In the genomic region with DNA sequence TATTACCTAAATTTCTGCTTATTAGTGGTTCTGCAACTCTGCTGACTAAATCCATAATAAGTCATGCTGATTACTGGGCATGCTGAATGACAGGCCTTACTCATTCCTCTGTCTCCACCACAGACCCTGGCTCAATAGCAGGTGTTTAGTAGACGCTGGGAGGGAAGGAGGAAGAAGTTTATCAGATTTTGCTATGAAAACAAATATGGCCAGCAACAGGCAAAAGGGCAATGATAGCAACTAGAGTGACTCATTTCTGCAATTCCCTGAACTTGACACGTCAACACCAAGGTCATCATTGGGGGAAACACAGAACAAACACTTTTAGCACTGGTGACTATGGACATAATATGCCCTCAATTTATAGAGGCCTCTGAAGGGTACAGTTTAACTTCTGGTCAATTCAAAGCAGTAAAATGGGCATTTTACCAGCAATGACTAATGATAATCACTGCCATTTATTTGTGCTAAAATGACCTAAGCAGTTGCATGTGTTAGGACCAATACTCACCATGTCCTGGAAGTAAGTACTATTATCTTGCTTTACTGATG, we compare ENCODE assay signal across 8 cellular contexts. TPM values are rescaled to one million over a fixed set of nuclear protein-coding genes. Genes with fewer than 3 reads are reported as not detected.
DNase-seq lines count a peak whose midpoint lies in the region; ATAC-seq and TF ChIP-seq lines count a peak whose summit lies in the region.

No MANE protein-coding gene starts in this region.

- TF ChIP-seq EP300 in gastroesophageal sphincter (IDR thresholded peaks at IDR 0.05): no peak

- H3K4me3 ChIP-seq in GM12864 (ENCODE audit: low read depth, low read length): no peak overlapping the region
- H3K4me3 ChIP-seq in fibroblast of pulmonary artery (replicated peaks; ENCODE audit: low read depth, low read length): no peak overlapping the region
- H3K4me3 ChIP-seq in gastroesophageal sphincter: no peak overlapping the region

- TF ChIP-seq CTCF in GM12864 (IDR thresholded peaks at IDR 0.05; ENCODE audit: low read depth, low read length, missing control alignments) (no peak), fibroblast of pulmonary artery (IDR thresholded peaks at IDR 0.05; ENCODE audit: low read length, missing control alignments) (no peak), gastroesophageal sphincter (IDR thresholded peaks at IDR 0.05) (no peak)

- no peaks in the 10 kb centered on the region for H3K4me1 ChIP-seq in gastroesophageal sphincter

- 65 to 69% methylated on average over 2 of the region's 2 CpGs for WGBS in gastroesophageal sphincter (ENCODE audit: low coverage in 1 of 2), 2 donors

- peaks cover 0 to 3% (median 0%) of the 10 kb centered on the region in 3 donors for H3K9me3 ChIP-seq in gastroesophageal sphincter

- H3K27ac ChIP-seq in gastroesophageal sphincter: no peak overlapping the region

- TF ChIP-seq POLR2A in gastroesophageal sphincter (IDR thresholded peaks at IDR 0.05): no peak

- H3K36me3 ChIP-seq in gastroesophageal sphincter: no peaks in the 10 kb centered on the region

- ATAC-seq in GM21423 (IDR thresholded peaks at IDR 0.05; ENCODE audit: unreplicated experiment) (peak; percentile 56), gastroesophageal sphincter (no peak)

- peak; percentile 7 for DNase-seq in GM12864 (ENCODE audit: low read depth)
- DNase-seq in LHCN-M2 (ENCODE audit: low read depth): peak; percentile 64
- DNase-seq in fibroblast of pulmonary artery (ENCODE audit: low read depth): peak; percentile 17
- DNase-seq in NCI-H524 treated with DMSO at 0.1 percent for 48 hours (lab: John Stamatoyannopoulos, UW): no peak
- DNase-seq in COR-L47 (lab: John Stamatoyannopoulos, UW): no peak
- DNase-seq in DMS114 treated with DMSO at 0.1 percent for 48 hours (lab: John Stamatoyannopoulos, UW; ENCODE audit: unreplicated experiment): no peak

- H3K27me3 ChIP-seq in gastroesophageal sphincter: no peaks in the 10 kb centered on the region

RNA-seq across cellular contexts. Expression of a gene that starts 35.2 kb away (rescaled TPM):
- total RNA-seq in LHCN-M2 (2014; rRNA removed) (0.06 TPM in 2 replicates), gastroesophageal sphincter (1 to 10 TPM in 1 of 4 donors, under 1 TPM in 3; 0.27 to 2.5 (median 0.60) TPM)
- polyA plus RNA-seq in LHCN-M2 (2012): 0.06 TPM

Comparison
In these comparisons a context has a peak if more than half of its experiments do, and no peak if none do; other contexts are left out.
1. DNase-seq: peak in GM12864 (single experiment), LHCN-M2 (single experiment) and fibroblast of pulmonary artery (single experiment); none in NCI-H524 treated with DMSO at 0.1 percent for 48 hours (single experiment), COR-L47 (single experiment) and DMS114 treated with DMSO at 0.1 percent for 48 hours (single experiment).